In the genomic region with DNA sequence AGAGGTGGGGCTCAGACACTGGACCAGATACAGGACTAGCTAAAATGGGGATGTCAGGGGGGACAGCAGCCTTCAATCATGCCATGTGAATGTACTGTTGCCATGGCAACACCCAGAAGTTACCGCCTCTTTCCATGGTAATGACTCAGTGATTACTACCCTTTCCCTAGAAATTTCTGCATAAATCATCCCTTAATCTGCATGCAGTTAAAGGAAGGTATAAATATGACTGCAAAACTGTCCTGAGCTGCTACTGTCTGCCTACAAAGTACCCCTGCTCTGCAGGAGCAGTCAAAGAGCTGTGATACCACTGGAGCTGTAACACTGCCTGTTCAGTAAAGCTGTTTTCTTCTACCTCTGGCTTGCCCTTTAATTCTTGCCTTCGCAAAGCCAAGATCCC, we compare ENCODE assay signal across 1 cellular context.
TF ChIP-seq lines count a peak whose summit lies in the region.

No MANE protein-coding gene starts in this region.

TF ChIP-seq in GM23338, 12 proteins besides CTCF, POLR2A, EP300 and RAD21 (continued from another document):
- TF ChIP-seq EZH2phosphoT487 (IDR thresholded peaks at IDR 0.05; ENCODE audit: unreplicated experiment) (no peak), ZNF114 (CRISPR knock-in tag; IDR thresholded peaks at IDR 0.05) (no peak), ETS1 (IDR thresholded peaks at IDR 0.05) (no peak), ZNF331 (CRISPR knock-in tag; IDR thresholded peaks at IDR 0.05; ENCODE audit: low read depth) (no peak), CREB1 (CRISPR knock-in tag; IDR thresholded peaks at IDR 0.05; ENCODE audit: low read depth) (no peak)
- TF ChIP-seq, protein P1, sequence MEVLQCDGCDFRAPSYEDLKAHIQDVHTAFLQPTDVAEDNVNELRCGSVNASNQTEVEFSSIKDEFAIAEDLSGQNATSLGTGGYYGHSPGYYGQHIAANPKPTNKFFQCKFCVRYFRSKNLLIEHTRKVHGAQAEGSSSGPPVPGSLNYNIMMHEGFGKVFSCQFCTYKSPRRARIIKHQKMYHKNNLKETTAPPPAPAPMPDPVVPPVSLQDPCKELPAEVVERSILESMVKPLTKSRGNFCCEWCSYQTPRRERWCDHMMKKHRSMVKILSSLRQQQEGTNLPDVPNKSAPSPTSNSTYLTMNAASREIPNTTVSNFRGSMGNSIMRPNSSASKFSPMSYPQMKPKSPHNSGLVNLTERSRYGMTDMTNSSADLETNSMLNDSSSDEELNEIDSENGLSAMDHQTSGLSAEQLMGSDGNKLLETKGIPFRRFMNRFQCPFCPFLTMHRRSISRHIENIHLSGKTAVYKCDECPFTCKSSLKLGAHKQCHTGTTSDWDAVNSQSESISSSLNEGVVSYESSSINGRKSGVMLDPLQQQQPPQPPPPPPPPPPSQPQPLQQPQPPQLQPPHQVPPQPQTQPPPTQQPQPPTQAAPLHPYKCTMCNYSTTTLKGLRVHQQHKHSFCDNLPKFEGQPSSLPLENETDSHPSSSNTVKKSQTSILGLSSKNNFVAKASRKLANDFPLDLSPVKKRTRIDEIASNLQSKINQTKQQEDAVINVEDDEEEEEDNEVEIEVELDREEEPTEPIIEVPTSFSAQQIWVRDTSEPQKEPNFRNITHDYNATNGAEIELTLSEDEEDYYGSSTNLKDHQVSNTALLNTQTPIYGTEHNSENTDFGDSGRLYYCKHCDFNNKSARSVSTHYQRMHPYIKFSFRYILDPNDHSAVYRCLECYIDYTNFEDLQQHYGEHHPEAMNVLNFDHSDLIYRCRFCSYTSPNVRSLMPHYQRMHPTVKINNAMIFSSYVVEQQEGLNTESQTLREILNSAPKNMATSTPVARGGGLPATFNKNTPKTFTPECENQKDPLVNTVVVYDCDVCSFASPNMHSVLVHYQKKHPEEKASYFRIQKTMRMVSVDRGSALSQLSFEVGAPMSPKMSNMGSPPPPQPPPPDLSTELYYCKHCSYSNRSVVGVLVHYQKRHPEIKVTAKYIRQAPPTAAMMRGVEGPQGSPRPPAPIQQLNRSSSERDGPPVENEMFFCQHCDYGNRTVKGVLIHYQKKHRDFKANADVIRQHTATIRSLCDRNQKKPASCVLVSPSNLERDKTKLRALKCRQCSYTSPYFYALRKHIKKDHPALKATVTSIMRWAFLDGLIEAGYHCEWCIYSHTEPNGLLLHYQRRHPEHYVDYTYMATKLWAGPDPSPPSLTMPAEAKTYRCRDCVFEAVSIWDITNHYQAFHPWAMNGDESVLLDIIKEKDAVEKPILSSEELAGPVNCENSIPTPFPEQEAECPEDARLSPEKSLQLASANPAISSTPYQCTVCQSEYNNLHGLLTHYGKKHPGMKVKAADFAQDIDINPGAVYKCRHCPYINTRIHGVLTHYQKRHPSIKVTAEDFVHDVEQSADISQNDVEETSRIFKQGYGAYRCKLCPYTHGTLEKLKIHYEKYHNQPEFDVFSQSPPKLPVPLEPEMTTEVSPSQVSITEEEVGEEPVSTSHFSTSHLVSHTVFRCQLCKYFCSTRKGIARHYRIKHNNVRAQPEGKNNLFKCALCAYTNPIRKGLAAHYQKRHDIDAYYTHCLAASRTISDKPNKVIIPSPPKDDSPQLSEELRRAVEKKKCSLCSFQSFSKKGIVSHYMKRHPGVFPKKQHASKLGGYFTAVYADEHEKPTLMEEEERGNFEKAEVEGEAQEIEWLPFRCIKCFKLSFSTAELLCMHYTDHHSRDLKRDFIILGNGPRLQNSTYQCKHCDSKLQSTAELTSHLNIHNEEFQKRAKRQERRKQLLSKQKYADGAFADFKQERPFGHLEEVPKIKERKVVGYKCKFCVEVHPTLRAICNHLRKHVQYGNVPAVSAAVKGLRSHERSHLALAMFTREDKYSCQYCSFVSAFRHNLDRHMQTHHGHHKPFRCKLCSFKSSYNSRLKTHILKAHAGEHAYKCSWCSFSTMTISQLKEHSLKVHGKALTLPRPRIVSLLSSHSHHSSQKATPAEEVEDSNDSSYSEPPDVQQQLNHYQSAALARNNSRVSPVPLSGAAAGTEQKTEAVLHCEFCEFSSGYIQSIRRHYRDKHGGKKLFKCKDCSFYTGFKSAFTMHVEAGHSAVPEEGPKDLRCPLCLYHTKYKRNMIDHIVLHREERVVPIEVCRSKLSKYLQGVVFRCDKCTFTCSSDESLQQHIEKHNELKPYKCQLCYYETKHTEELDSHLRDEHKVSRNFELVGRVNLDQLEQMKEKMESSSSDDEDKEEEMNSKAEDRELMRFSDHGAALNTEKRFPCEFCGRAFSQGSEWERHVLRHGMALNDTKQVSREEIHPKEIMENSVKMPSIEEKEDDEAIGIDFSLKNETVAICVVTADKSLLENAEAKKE (CRISPR knock-in tag; IDR thresholded peaks at IDR 0.05) = no peak
TF ChIP-seq in GM23338: peak in this region for 0.
